In the genomic region with DNA sequence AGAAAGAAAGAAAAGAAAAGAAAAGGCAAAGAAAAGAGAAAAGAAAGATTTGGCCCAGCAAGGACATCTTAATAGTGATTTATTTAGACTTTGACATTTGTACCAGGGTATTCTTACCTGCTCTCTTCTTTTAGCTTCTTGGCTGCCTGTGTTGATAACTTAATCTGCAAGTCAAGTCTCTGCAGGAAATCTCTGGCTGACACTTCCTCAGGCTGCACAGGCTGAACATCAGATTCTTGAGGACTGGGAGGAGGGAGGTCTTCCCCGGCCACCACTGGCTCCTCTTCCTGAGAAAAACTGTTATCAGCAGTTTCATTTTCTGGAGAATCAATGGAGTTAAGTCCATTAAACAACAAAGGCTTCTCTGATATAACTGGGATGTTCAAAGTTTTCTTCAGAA, we compare ENCODE assay signal across 17 cellular contexts. TPM values are rescaled to one million over a fixed set of nuclear protein-coding genes. Genes with fewer than 3 reads are reported as not detected.
DNase-seq lines count a peak whose midpoint lies in the region; ATAC-seq and TF ChIP-seq lines count a peak whose summit lies in the region.
"Had no signal": no experiment of that assay in that cellular context is flagged by ENCODE, and none has a peak within 500 bp of the region (broad histone marks: within the 10 kb centered on the region; RNA-seq: fewer than 3 reads in every experiment).

No MANE protein-coding gene starts in this region.

- no peak for TF ChIP-seq CTCF in esophagus squamous epithelium (IDR thresholded peaks at IDR 0.05)

- H3K27me3 ChIP-seq in BLaER1 (no peaks in the 10 kb centered on the region), mesendoderm (ENCODE audit: insufficient read depth, low read length, poor library complexity) (no peaks in the 10 kb centered on the region), esophagus squamous epithelium (no peaks in the 10 kb centered on the region)
- H3K27me3 ChIP-seq: gastrocnemius medialis had no signal

- H3K36me3 Mint-ChIP-seq in T-helper 17 cell (ENCODE audit: low read depth), result peaks cover 7% of the 10 kb centered on the region

- no peak overlapping the region for H2BK120ac ChIP-seq in mesendoderm (ENCODE audit: low read depth, low read length)

- H3K4me2 ChIP-seq in BLaER1 (peak overlapping the region; percentile 38), mesendoderm (ENCODE audit: low read length) (no peak overlapping the region)

- TF ChIP-seq POLR2A in esophagus squamous epithelium (IDR thresholded peaks at IDR 0.05), result no peak

- H3K36me3 ChIP-seq in BLaER1 (peaks cover 31% of the 10 kb centered on the region), mesendoderm (ENCODE audit: control insufficient read depth, insufficient read depth, low read length) (no peaks in the 10 kb centered on the region), esophagus squamous epithelium (peaks cover 0 to 13% (median 0%) of the 10 kb centered on the region in 3 donors)
- H3K36me3 ChIP-seq: gastrocnemius medialis had no signal

- H3K9me3 ChIP-seq in BLaER1, result no peaks in the 10 kb centered on the region
- no peaks in the 10 kb centered on the region for H3K9me3 ChIP-seq in T-helper 17 cell (ENCODE audit: control insufficient read depth, low read length, poor library complexity, severe bottlenecking)
- H3K9me3 ChIP-seq in esophagus squamous epithelium, result no peaks in the 10 kb centered on the region
- H3K9me3 ChIP-seq: gastrocnemius medialis had no signal

- H3K4me1 Mint-ChIP-seq in T-helper 17 cell, result peaks cover 32% of the 10 kb centered on the region

- no peak for ATAC-seq in T-helper 17 cell
- ATAC-seq in GM18861 (IDR thresholded peaks at IDR 0.05; ENCODE audit: unreplicated experiment), result no peak
- ATAC-seq: gastrocnemius medialis had no signal

- H2BK5ac ChIP-seq in mesendoderm (ENCODE audit: low read length), result no peak overlapping the region

- peaks cover 57% of the 10 kb centered on the region for H3K4me1 ChIP-seq in BLaER1
- peaks cover 7% of the 10 kb centered on the region for H3K4me1 ChIP-seq in mesendoderm (ENCODE audit: control insufficient read depth, low read depth, low read length)
- H3K4me1 ChIP-seq in esophagus squamous epithelium, result peaks cover 9 to 51% (median 18%) of the 10 kb centered on the region in 3 donors

- H3K4ac ChIP-seq in mesendoderm (ENCODE audit: low read depth, low read length), result no peak overlapping the region

- H3K79me1 ChIP-seq in mesendoderm (ENCODE audit: low read length), result no peaks in the 10 kb centered on the region

- intact Hi-C loops in esophagus squamous epithelium (cut with DNase I), result no loop called here

- H3K56ac ChIP-seq in mesendoderm (ENCODE audit: low read length), result no peak overlapping the region

- peaks cover 42% of the 10 kb centered on the region for H4K20me1 ChIP-seq in BLaER1

- no peak overlapping the region for H3K27ac ChIP-seq in BLaER1
- no peak overlapping the region for H3K27ac ChIP-seq in mesendoderm (ENCODE audit: low read depth, low read length)
- peak overlapping the region in 1 of 4 donors; percentile 17 for H3K27ac ChIP-seq in esophagus squamous epithelium
- H3K27ac ChIP-seq: gastrocnemius medialis, VCaP had no signal

- H2AK5ac ChIP-seq in mesendoderm (ENCODE audit: low read length), result no peak overlapping the region

- DNase-seq in T-helper 17 cell (no peak), mesendoderm (peak; percentile 79), NCI-H1105 (lab: John Stamatoyannopoulos, UW) (no peak), esophagus squamous epithelium (lab: John Stamatoyannopoulos, UW) (no peak)
- DNase-seq: activated naive CD4-positive, alpha-beta T cell treated with Interleukin-2 at 50 U/mL for 16 hours; AML-193; DMS79 treated with DMSO at 0.1 percent for 48 hours; gastrocnemius medialis; HCEC 1CT; NCI-H1092 treated with DMSO at 0.1 percent for 48 hours; NCI-H2171 treated with DMSO at 0.1 percent for 48 hours; SIG-M5; trophoblast cell had no signal

- no peak overlapping the region for H3K23ac ChIP-seq in mesendoderm (ENCODE audit: low read length)

- WGBS in mesendoderm (ENCODE audit: extremely low coverage, insufficient coverage, low lambda C conversion rate), result no CpG with 5 or more reads among the region's 1 CpG
- 17 to 22% methylated on average over 1 of the region's 1 CpG for WGBS in esophagus squamous epithelium, 2 donors

- no peak overlapping the region for H2BK15ac ChIP-seq in mesendoderm (replicated peaks; ENCODE audit: low read depth)

- H3K4me3 ChIP-seq in BLaER1 (no peak overlapping the region), mesendoderm (ENCODE audit: low read length) (no peak overlapping the region), esophagus squamous epithelium (no peak overlapping the region)
- H3K4me3 ChIP-seq: gastrocnemius medialis had no signal

- H4K8ac ChIP-seq in mesendoderm (ENCODE audit: low read depth, low read length), result no peak overlapping the region

- 0 out of 2 replicates have a peak overlapping the region, but pooled peaks have one; percentile 20 for H3K9ac ChIP-seq in BLaER1
- no peak overlapping the region for H3K9ac ChIP-seq in mesendoderm (ENCODE audit: low read length)

- H4K5ac ChIP-seq in mesendoderm (ENCODE audit: low read length), result no peak overlapping the region

- peak overlapping the region; percentile 61 for H3K27ac Mint-ChIP-seq in T-helper 17 cell
- H3K27ac Mint-ChIP-seq: progenitor cell of endocrine pancreas had no signal

- H3K27me3 Mint-ChIP-seq in T-helper 17 cell, result no peaks in the 10 kb centered on the region
- H3K27me3 Mint-ChIP-seq: progenitor cell of endocrine pancreas had no signal

- H3K4me3 Mint-ChIP-seq in T-helper 17 cell, result no peak overlapping the region

- H3K79me2 ChIP-seq in mesendoderm (ENCODE audit: control insufficient read depth, insufficient read depth, low read length), result no peaks in the 10 kb centered on the region

- no peak overlapping the region for H3K18ac ChIP-seq in mesendoderm (ENCODE audit: low read length)

RNA-seq across cellular contexts. Expression of gene LYSMD2, which starts 12.8 kb away (rescaled TPM):
- total RNA-seq in T-helper 17 cell, result 10 to 100 TPM; 17.6 to 21.8 TPM
- polyA plus RNA-seq in mesendoderm (2013, experiment 1 of 2), result 2.3 TPM
- polyA plus RNA-seq in mesendoderm (2013, experiment 2 of 2), result 2.7 TPM
- 10 to 100 TPM; 11.0 to 15.0 (median 12.9) TPM for total RNA-seq in esophagus squamous epithelium

RNA-seq across cellular contexts. Expression of gene TMOD2, which starts 26.7 kb away (rescaled TPM):
- total RNA-seq in T-helper 17 cell (1 to 10 TPM; 8.0 to 9.5 TPM), esophagus squamous epithelium (1 to 10 TPM; 3.4 to 9.0 (median 4.8) TPM)
- 1.2 TPM for polyA plus RNA-seq in mesendoderm (2013, experiment 1 of 2)
- polyA plus RNA-seq in mesendoderm (2013, experiment 2 of 2), result 1.4 TPM

RNA-seq across cellular contexts. Expression of gene SCG3, which starts 43.4 kb away (rescaled TPM):
- total RNA-seq in T-helper 17 cell (not detected), esophagus squamous epithelium (under 1 TPM in 1 of 4 donors, not detected in 3; 0.38 TPM)
- 36.5 TPM for polyA plus RNA-seq in mesendoderm (2013, experiment 1 of 2)
- polyA plus RNA-seq in mesendoderm (2013, experiment 2 of 2), result 36.7 TPM
- total RNA-seq: gastrocnemius medialis had no signal
